ENCODE assay signal across 8 cellular contexts in genomic region chr2:163182764-163183354, GRCh38.
DNase-seq lines count a peak whose midpoint lies in the region; ATAC-seq and FAIRE-seq lines count a peak whose summit lies in the region.

No MANE protein-coding gene starts in this region.

- DNase-seq in ACHN (peak; percentile 46), HTR-8/SVneo (ENCODE audit: insufficient read length, low spot score) (peak; percentile 10), amniotic epithelial cell (ENCODE audit: low read depth) (peak; percentile 20), mesenchymal stem cell (peak; percentile 27)
- no peak for DNase-seq in activated T-cell treated with anti-CD3 and anti-CD28 coated beads, Interleukin-2, amount 50 U/mL, for 1 hour

- H3K4me3 ChIP-seq in mesenchymal stem cell (ENCODE audit: insufficient read depth in 1 of 2, low read depth in 1 of 2, low read length in 2 of 2): no peak overlapping the region

- in situ Hi-C loops in ACHN (cut with HindIII; ENCODE audit: low pct_ligation_motif_present, low pct_unique_long_range_greater_than_20kb, low sequenced_read_pairs): loop anchor here (25.0 kb wide), 1 partner anchor 1304 kb away; no protein-coding TSS in a partner anchor

- H3K79me1 ChIP-seq in mesenchymal stem cell (replicated peaks; ENCODE audit: low read length, poor library complexity, severe bottlenecking): no peaks in the 10 kb centered on the region

- no peak for FAIRE-seq in HTR-8/SVneo (lab: Jason Lieb, UNC)

- no peak overlapping the region for H3K27ac ChIP-seq in mesenchymal stem cell (ENCODE audit: low read length, poor library complexity, severe bottlenecking)

- H2AFZ ChIP-seq in mesenchymal stem cell (ENCODE audit: low read depth, low read length): no peak overlapping the region

- WGBS in mesenchymal stem cell: no CpG with 5 or more reads among the region's 2 CpGs

- H2AK5ac ChIP-seq in mesenchymal stem cell (ENCODE audit: low read length, severe bottlenecking): no peak overlapping the region

- no peak overlapping the region for H4K91ac ChIP-seq in mesenchymal stem cell (ENCODE audit: low read length)

- H4K8ac ChIP-seq in mesenchymal stem cell (ENCODE audit: low read length): no peak overlapping the region

- H3K36me3 ChIP-seq in mesenchymal stem cell (ENCODE audit: control insufficient read depth in 1 of 2, insufficient read depth in 2 of 2, low read depth in 1 of 2, low read length in 2 of 2): no peaks in the 10 kb centered on the region

- no peak overlapping the region for H3K18ac ChIP-seq in mesenchymal stem cell (ENCODE audit: low read depth in 1 of 2, low read length in 2 of 2)

- no peak overlapping the region for H3K23ac ChIP-seq in mesenchymal stem cell (ENCODE audit: low read length in 2 of 2)

- no peaks in the 10 kb centered on the region for H3K4me1 ChIP-seq in mesenchymal stem cell (ENCODE audit: control insufficient read depth, insufficient read depth, low read depth, low read length)

- peak; percentile 51 for ATAC-seq in GM18858 (IDR thresholded peaks at IDR 0.05; ENCODE audit: unreplicated experiment)
- no peak for ATAC-seq in HG03097 (IDR thresholded peaks at IDR 0.05; ENCODE audit: low FRiP score, unreplicated experiment)
- no peak for ATAC-seq in GM18517 (IDR thresholded peaks at IDR 0.05; ENCODE audit: unreplicated experiment)

- H3K14ac ChIP-seq in mesenchymal stem cell (ENCODE audit: low read length in 2 of 2): no peak overlapping the region

- no peak overlapping the region for H2BK120ac ChIP-seq in mesenchymal stem cell (ENCODE audit: low read depth, low read length)

- no peaks in the 10 kb centered on the region for H3K27me3 ChIP-seq in mesenchymal stem cell (ENCODE audit: control insufficient read depth in 1 of 2, insufficient read depth in 1 of 2, low read length in 2 of 2)

- H3K4ac ChIP-seq in mesenchymal stem cell (ENCODE audit: low read depth in 1 of 2, low read length in 2 of 2): no peak overlapping the region

- no peak overlapping the region for H3K9ac ChIP-seq in mesenchymal stem cell (ENCODE audit: low read length)

- no peak overlapping the region for H2BK12ac ChIP-seq in mesenchymal stem cell (ENCODE audit: low read length in 2 of 2)

- H3K4me2 ChIP-seq in mesenchymal stem cell (ENCODE audit: low read length, poor library complexity, severe bottlenecking): no peak overlapping the region

- H2BK15ac ChIP-seq in mesenchymal stem cell (ENCODE audit: low read depth, poor library complexity, severe bottlenecking): no peak overlapping the region

- no peaks in the 10 kb centered on the region for H3K9me3 ChIP-seq in mesenchymal stem cell (ENCODE audit: control insufficient read depth, low read length)

- no peak overlapping the region for H2BK5ac ChIP-seq in mesenchymal stem cell (ENCODE audit: low read depth, low read length, poor library complexity, severe bottlenecking)
